In genomic region chr11:132125855-132126841, GRCh38 we compare ENCODE assay signal across 8 cellular contexts.
DNase-seq lines count a peak whose midpoint lies in the region; ATAC-seq, FAIRE-seq and TF ChIP-seq lines count a peak whose summit lies in the region.

No MANE protein-coding gene starts in this region.

- peak overlapping the region; percentile 53 for H3K27ac ChIP-seq in caudate nucleus (ENCODE audit: low read depth, low read length)
- H3K27ac ChIP-seq in HepG2 (ENCODE audit: extremely low read length, insufficient read depth, low read length), result no peak overlapping the region

- no peak overlapping the region for H3K9ac ChIP-seq in HepG2 (ENCODE audit: insufficient read depth, low read depth, low read length)

- TF ChIP-seq CTCF in HepG2 (CRISPR knock-in tag; IDR thresholded peaks at IDR 0.05), result no peak

- POLR2A ChIA-PET in HepG2 (lab: Yijun Ruan, JAX), result no interaction called here

- no peak overlapping the region for H3K4me3 ChIP-seq in HepG2 (replicated peaks in 1 of 3; ENCODE audit: insufficient read depth in 1 of 3, low read depth in 2 of 3, low read length in 3 of 3)

- FAIRE-seq in GM12891 (lab: Jason Lieb, UNC), result no peak
- FAIRE-seq in HepG2 (lab: Jason Lieb, UNC), result no peak

- TF ChIP-seq POLR2A in GM12891 (IDR thresholded peaks at IDR 0.05; ENCODE audit: low read depth, low read length) (no peak), HepG2 (IDR thresholded peaks at IDR 0.05; ENCODE audit: insufficient read depth in 1 of 2, low read depth in 2 of 2, low read length in 2 of 2) (no peak)

- H3K79me2 ChIP-seq in HepG2 (ENCODE audit: insufficient read depth, low read length), result no peaks in the 10 kb centered on the region

- DNase-seq in GM12891 (ENCODE audit: insufficient read length, low spot score), result peak; percentile 22
- peak; percentile 88 for DNase-seq in NCI-H1092 treated with DMSO at 0.1 percent for 48 hours (lab: John Stamatoyannopoulos, UW)
- peak in 28 of 61 donors; percentile 7 to 61 (median 28) for DNase-seq in caudate nucleus (lab: John Stamatoyannopoulos, UW)
- no peak for DNase-seq in HepG2 (ENCODE audit: low spot score)
- no peak for DNase-seq in SK-N-DZ (ENCODE audit: low spot score)
- DNase-seq in NCI-H82 (lab: John Stamatoyannopoulos, UW), result no peak
- DNase-seq in NCI-H128 (lab: John Stamatoyannopoulos, UW; ENCODE audit: unreplicated experiment), result no peak

- in situ Hi-C loops in HepG2 (cut with HindIII; ENCODE audit: extremely low pct_ligation_motif_present, low pct_unique_long_range_greater_than_20kb), result loop anchor here (25.0 kb wide), 1 partner anchor 264 kb away; no protein-coding TSS in a partner anchor

- H3K36me3 ChIP-seq in HepG2 (replicated peaks in 1 of 2; ENCODE audit: control insufficient read depth in 1 of 2, insufficient read depth in 2 of 2, low read length in 2 of 2), result no peaks in the 10 kb centered on the region

- CTCF ChIA-PET in HepG2 (lab: Yijun Ruan, JAX; ENCODE audit: low intra/inter-chr PET ratio, low total read pairs), result no interaction called here

- 35% methylated on average over 21 of the region's 21 CpGs for WGBS in HepG2 (ENCODE audit: low lambda C conversion rate)

- no peak overlapping the region for H3K4me2 ChIP-seq in HepG2 (ENCODE audit: low read depth, low read length)

- intact Hi-C loops in HepG2 (cut with micrococcal nuclease; ENCODE audit: unreplicated experiment), result no loop called here

- H3K9me3 ChIP-seq in HepG2 (ENCODE audit: low read length), result no peaks in the 10 kb centered on the region

- TF ChIP-seq EP300 in HepG2 (IDR thresholded peaks at IDR 0.05; ENCODE audit: low read depth in 2 of 2, low read length in 2 of 2) (no peak), HepG2 (CRISPR knock-in tag; IDR thresholded peaks at IDR 0.05; ENCODE audit: borderline replicate concordance) (no peak)

- BruUV-seq in HepG2 (replicated peaks; lab: Mats Ljungman, UMichigan), result no TSS peak

- H3K27me3 ChIP-seq in HepG2 (ENCODE audit: control insufficient read depth in 1 of 2, insufficient read depth in 2 of 2, low read length in 2 of 2), result 0 out of 5 replicates have a peak, but pooled peaks cover 0 to 8% of the 10 kb centered on the region in 2 experiments

- H4K20me1 ChIP-seq in HepG2 (ENCODE audit: insufficient read depth, low read length), result no peaks in the 10 kb centered on the region

- no peak for TF ChIP-seq RAD21 in HepG2 (CRISPR knock-in tag; IDR thresholded peaks at IDR 0.05)

- ATAC-seq in HepG2 (peak; percentile 43; the same call in 1 of the 3 replicates), GM18502 (IDR thresholded peaks at IDR 0.05; ENCODE audit: poor library complexity, unreplicated experiment) (no peak)

- H2AFZ ChIP-seq in HepG2 (ENCODE audit: low read length), result no peak overlapping the region

- H3K4me1 ChIP-seq in HepG2 (ENCODE audit: insufficient read depth, low read length), result no peaks in the 10 kb centered on the region

TF ChIP-seq in GM12891, 5 proteins besides CTCF, POLR2A, EP300 and RAD21:
- no peak for TF ChIP-seq PAX5 (IDR thresholded peaks at IDR 0.05; ENCODE audit: insufficient read depth, low read length, severe bottlenecking)

TF ChIP-seq in HepG2, 621 proteins besides CTCF, POLR2A, EP300 and RAD21:
- TF ChIP-seq NFATC3 (CRISPR knock-in tag; IDR thresholded peaks at IDR 0.05) (no peak), NFRKB (IDR thresholded peaks at IDR 0.05) (no peak), E2F1 (CRISPR knock-in tag; IDR thresholded peaks at IDR 0.05) (no peak), MEIS1 (CRISPR knock-in tag; IDR thresholded peaks at IDR 0.05; ENCODE audit: borderline replicate concordance) (no peak), ZFP82 (CRISPR knock-in tag; IDR thresholded peaks at IDR 0.05; ENCODE audit: borderline replicate concordance) (no peak), NFKBIZ (CRISPR knock-in tag; IDR thresholded peaks at IDR 0.05) (no peak)
- TF ChIP-seq, protein P1, sequence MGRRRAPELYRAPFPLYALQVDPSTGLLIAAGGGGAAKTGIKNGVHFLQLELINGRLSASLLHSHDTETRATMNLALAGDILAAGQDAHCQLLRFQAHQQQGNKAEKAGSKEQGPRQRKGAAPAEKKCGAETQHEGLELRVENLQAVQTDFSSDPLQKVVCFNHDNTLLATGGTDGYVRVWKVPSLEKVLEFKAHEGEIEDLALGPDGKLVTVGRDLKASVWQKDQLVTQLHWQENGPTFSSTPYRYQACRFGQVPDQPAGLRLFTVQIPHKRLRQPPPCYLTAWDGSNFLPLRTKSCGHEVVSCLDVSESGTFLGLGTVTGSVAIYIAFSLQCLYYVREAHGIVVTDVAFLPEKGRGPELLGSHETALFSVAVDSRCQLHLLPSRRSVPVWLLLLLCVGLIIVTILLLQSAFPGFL (CRISPR knock-in tag; IDR thresholded peaks at IDR 0.05), result no peak

Comparison
In these comparisons a context has a peak if more than half of its experiments do, and no peak if none do; other contexts are left out.
1. DNase-seq: peak in GM12891 (single experiment) and NCI-H1092 treated with DMSO at 0.1 percent for 48 hours (single experiment); none in HepG2 (single experiment), SK-N-DZ (single experiment), NCI-H82 (single experiment) and NCI-H128 (single experiment).